In the genomic region with DNA sequence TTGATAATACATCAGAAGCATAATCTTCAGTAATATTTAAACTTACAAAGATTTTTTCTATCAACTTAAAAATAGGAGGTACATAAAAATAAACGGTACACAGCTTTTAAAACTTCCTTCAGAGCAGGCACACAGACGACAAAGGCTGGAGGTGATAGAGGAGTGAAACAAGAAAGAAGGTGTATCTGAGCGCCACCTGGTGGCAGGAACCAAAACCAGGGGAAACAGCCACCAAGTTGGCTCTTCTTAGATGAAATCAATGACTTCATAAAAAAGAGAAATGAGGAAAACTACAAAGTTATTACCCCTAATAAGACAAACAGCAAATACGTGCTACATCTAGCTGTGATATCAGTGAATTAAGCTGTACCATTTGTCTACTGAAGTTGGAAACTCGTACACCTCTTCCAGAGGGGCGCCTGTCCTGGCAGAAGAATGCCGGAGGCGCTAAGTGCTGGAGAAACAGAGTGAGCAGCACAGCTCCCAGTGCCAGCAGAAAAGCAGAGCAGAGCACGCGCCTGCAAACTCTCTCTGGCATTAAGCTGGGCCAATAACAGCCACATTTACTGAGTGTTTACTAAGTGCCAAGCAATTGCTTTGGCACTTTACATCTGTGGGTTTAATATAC, we compare ENCODE assay signal across 8 cellular contexts.
DNase-seq lines count a peak whose midpoint lies in the region; ATAC-seq and TF ChIP-seq lines count a peak whose summit lies in the region.

No MANE protein-coding gene starts in this region.

- peaks cover 31% of the 10 kb centered on the region for H3K36me3 Mint-ChIP-seq in osteocyte (ENCODE audit: unreplicated experiment)

- intact Hi-C loops in transverse colon (cut with DNase I; ENCODE audit: low total_unique reads), result loop anchor here (5.0 kb wide), 1 partner anchor 507 kb away; no protein-coding TSS in a partner anchor

- no peak for ATAC-seq in GM18909 (IDR thresholded peaks at IDR 0.05; ENCODE audit: poor library complexity, unreplicated experiment)

- no peak overlapping the region for H2AFZ ChIP-seq in KMS-11 (ENCODE audit: low read depth)

- no peaks in the 10 kb centered on the region for H3K27me3 ChIP-seq in KMS-11 (ENCODE audit: insufficient read depth, low read depth)
- H3K27me3 ChIP-seq in transverse colon, result no peaks in the 10 kb centered on the region

- H3K4me3 ChIP-seq in KMS-11 (IDR thresholded peaks at IDR 0.05; ENCODE audit: insufficient read depth, low read depth, low read length), result no peak overlapping the region
- H3K4me3 ChIP-seq in fibroblast of pulmonary artery (replicated peaks; ENCODE audit: low read depth, low read length), result no peak overlapping the region
- H3K4me3 ChIP-seq in transverse colon, result no peak overlapping the region

- no peaks in the 10 kb centered on the region for H3K27me3 Mint-ChIP-seq in osteocyte (ENCODE audit: unreplicated experiment)

- H4K20me1 ChIP-seq in KMS-11 (ENCODE audit: insufficient read depth), result no peaks in the 10 kb centered on the region

- no peaks in the 10 kb centered on the region for H3K9me3 ChIP-seq in transverse colon

- WGBS in transverse colon (ENCODE audit: low coverage in 1 of 2), 2 donors, result 33 to 56% methylated on average over 7 to 10 of the region's 10 CpGs

- TF ChIP-seq EP300 in transverse colon (IDR thresholded peaks at IDR 0.05; ENCODE audit: low read depth), result no peak

- H3K4me3 Mint-ChIP-seq in osteocyte (ENCODE audit: unreplicated experiment), result no peak overlapping the region

- H3K4me1 ChIP-seq in KMS-11 (ENCODE audit: low read depth, poor library complexity, severe bottlenecking) (peaks cover 4% of the 10 kb centered on the region), transverse colon (no peaks in the 10 kb centered on the region)

- DNase-seq in Caki2 (ENCODE audit: low read depth), result peak; percentile 34
- peak; percentile 64 for DNase-seq in RKO (ENCODE audit: low spot score)
- peak; percentile 49 to 50 for DNase-seq in activated T-helper 1 cell treated with anti-CD3 and anti-CD28 coated beads, Interleukin-2, amount 50 U/mL, for 16 hours (ENCODE audit: low read depth in 1 of 2, low spot score in 1 of 2)
- DNase-seq in fibroblast of pulmonary artery (ENCODE audit: low read depth), result peak; percentile 79
- DNase-seq in osteocyte (ENCODE audit: extremely low spot score, unreplicated experiment), result no peak
- DNase-seq in transverse colon, result peak; percentile 65

- H3K27ac ChIP-seq in KMS-11 (peak overlapping the region; percentile 63; the same call in 1 of the 2 replicates), transverse colon (no peak overlapping the region)

- in situ Hi-C loops in Caki2 (cut with HindIII; ENCODE audit: low pct_unique_long_range_greater_than_20kb, low sequenced_read_pairs) (no loop called here), transverse colon (cut with MboI; ENCODE audit: low pct_ligation_motif_present in 1 of 4, low pct_unique_long_range_greater_than_20kb in 1 of 4, low sequenced_read_pairs in 3 of 4) (loop anchor here in 2 of 4 donors (25.0 kb wide), 2 partner anchors 657 to 707 kb away; no protein-coding TSS in a partner anchor)

- H3K9me3 Mint-ChIP-seq in osteocyte (ENCODE audit: unreplicated experiment), result no peaks in the 10 kb centered on the region

- no peak overlapping the region for H3K27ac Mint-ChIP-seq in osteocyte (ENCODE audit: unreplicated experiment)

- H3K36me3 ChIP-seq in KMS-11 (ENCODE audit: insufficient read depth) (no peaks in the 10 kb centered on the region), transverse colon (peaks cover 0 to 66% (median 23%) of the 10 kb centered on the region in 4 donors)

- no peak overlapping the region for H3K9ac ChIP-seq in KMS-11

- peak; percentile 87 for TF ChIP-seq CTCF in KMS-11 (conservative IDR thresholded peaks at IDR 0.05; ENCODE audit: low read depth, low read length)
- peak; percentile 95 for TF ChIP-seq CTCF in fibroblast of pulmonary artery (IDR thresholded peaks at IDR 0.05; ENCODE audit: low read length, missing control alignments)
- TF ChIP-seq CTCF in osteocyte (IDR thresholded peaks at IDR 0.05), result peak; percentile 92
- peak; percentile 74 to 91 (median 85) for TF ChIP-seq CTCF in transverse colon (IDR thresholded peaks at IDR 0.05)

- H3K4me1 Mint-ChIP-seq in osteocyte (ENCODE audit: unreplicated experiment), result no peaks in the 10 kb centered on the region

- no peak for TF ChIP-seq POLR2A in transverse colon (IDR thresholded peaks at IDR 0.05)

- H3K79me2 ChIP-seq in KMS-11 (ENCODE audit: insufficient read depth, low read depth), result no peaks in the 10 kb centered on the region

- no peak overlapping the region for H3K4me2 ChIP-seq in KMS-11
